In genomic region chr18:30814446-30814845, GRCh38 we compare ENCODE assay signal across 12 cellular contexts.
DNase-seq lines count a peak whose midpoint lies in the region; ATAC-seq and TF ChIP-seq lines count a peak whose summit lies in the region.
"Had no signal": no experiment of that assay in that cellular context is flagged by ENCODE, and none has a peak within 500 bp of the region (broad histone marks: within the 10 kb centered on the region; RNA-seq: fewer than 3 reads in every experiment).

No MANE protein-coding gene starts in this region.

- H3K36me3 ChIP-seq in right lobe of liver: no peaks in the 10 kb centered on the region
- H3K36me3 ChIP-seq in smooth muscle cell (ENCODE audit: low read depth): no peaks in the 10 kb centered on the region
- no peaks in the 10 kb centered on the region for H3K36me3 ChIP-seq in psoas muscle (ENCODE audit: insufficient read depth in 1 of 2, low read depth in 1 of 2)
- H3K36me3 ChIP-seq: BLaER1 treated with 17β-estradiol and CSF1 and Interleukin-3, amounts not matched to agents 10 nM and 100 nM had no signal

- H3K27ac ChIP-seq in right lobe of liver (no peak overlapping the region), smooth muscle cell (ENCODE audit: low read depth) (no peak overlapping the region), psoas muscle (no peak overlapping the region)
- H3K27ac ChIP-seq: BLaER1 treated with 17β-estradiol and CSF1 and Interleukin-3, amounts not matched to agents 10 nM and 100 nM; GM23248 had no signal

- TF ChIP-seq CTCF in right lobe of liver (IDR thresholded peaks at IDR 0.05): no peak
- TF ChIP-seq CTCF in smooth muscle cell (IDR thresholded peaks at IDR 0.05; ENCODE audit: borderline replicate concordance, insufficient read depth, poor library complexity, severe bottlenecking): no peak
- no peak for TF ChIP-seq CTCF in psoas muscle (IDR thresholded peaks at IDR 0.05)

- DNase-seq in DMS53 (lab: John Stamatoyannopoulos, UW): peak; percentile 3
- DNase-seq in H4 (ENCODE audit: low spot score): peak; percentile 81
- no peak for DNase-seq in right lobe of liver
- no peak for DNase-seq in smooth muscle cell (lab: John Stamatoyannopoulos, UW; ENCODE audit: unreplicated experiment)
- no peak for DNase-seq in psoas muscle
- DNase-seq in activated CD8-positive, alpha-beta memory T cell treated with anti-CD3 and anti-CD28 coated beads, Interleukin-2, amount 50 U/mL, for 48 hours: no peak
- DNase-seq: Calu3; CD8-positive, alpha-beta T cell; GDM1; GM23248; HCEC 1CT had no signal

- no peaks in the 10 kb centered on the region for H3K79me2 ChIP-seq in smooth muscle cell (ENCODE audit: low read depth)

- H3K9me3 ChIP-seq in right lobe of liver: no peaks in the 10 kb centered on the region
- H3K9me3 ChIP-seq in smooth muscle cell (replicated peaks; ENCODE audit: low read depth): no peaks in the 10 kb centered on the region
- H3K9me3 ChIP-seq in psoas muscle: no peaks in the 10 kb centered on the region

- ATAC-seq in right lobe of liver: peak; percentile 42 to 75 (median 58)
- ATAC-seq in psoas muscle: no peak
- ATAC-seq: CD8-positive, alpha-beta T cell had no signal

- H3K27me3 ChIP-seq in right lobe of liver (no peaks in the 10 kb centered on the region), smooth muscle cell (ENCODE audit: low read depth) (no peaks in the 10 kb centered on the region), psoas muscle (ENCODE audit: insufficient read depth in 3 of 3, low read length in 2 of 3) (no peaks in the 10 kb centered on the region)
- H3K27me3 ChIP-seq: BLaER1 treated with 17β-estradiol and CSF1 and Interleukin-3, amounts not matched to agents 10 nM and 100 nM had no signal

- H3K4me3 ChIP-seq in right lobe of liver: no peak overlapping the region
- H3K4me3 ChIP-seq in smooth muscle cell: no peak overlapping the region
- no peak overlapping the region for H3K4me3 ChIP-seq in psoas muscle
- H3K4me3 ChIP-seq: BLaER1 treated with 17β-estradiol and CSF1 and Interleukin-3, amounts not matched to agents 10 nM and 100 nM; GM23248 had no signal

- H3K4me1 ChIP-seq in right lobe of liver (no peaks in the 10 kb centered on the region), smooth muscle cell (ENCODE audit: low read depth) (no peaks in the 10 kb centered on the region), psoas muscle (no peaks in the 10 kb centered on the region)
- H3K4me1 ChIP-seq: BLaER1 treated with 17β-estradiol and CSF1 and Interleukin-3, amounts not matched to agents 10 nM and 100 nM had no signal

- peak overlapping the region; percentile 25 for H3K4me2 ChIP-seq in smooth muscle cell
- H3K4me2 ChIP-seq: BLaER1 treated with 17β-estradiol and CSF1 and Interleukin-3, amounts not matched to agents 10 nM and 100 nM had no signal

- no peaks in the 10 kb centered on the region for H4K20me1 ChIP-seq in smooth muscle cell (ENCODE audit: low read depth)
- H4K20me1 ChIP-seq: BLaER1 treated with 17β-estradiol and CSF1 and Interleukin-3, amounts not matched to agents 10 nM and 100 nM had no signal

- WGBS in right lobe of liver (ENCODE audit: insufficient coverage, low coverage, low lambda C conversion rate, missing lambda C conversion rate): 0% methylated on average over 1 of the region's 1 CpG
- 13% methylated on average over 1 of the region's 1 CpG for WGBS in smooth muscle cell (ENCODE audit: low lambda C conversion rate)
- 15 to 50% (median 28%) methylated on average over 1 of the region's 1 CpG for WGBS in psoas muscle, 3 donors

- H2AFZ ChIP-seq in smooth muscle cell (ENCODE audit: low read depth): no peak overlapping the region
- H2AFZ ChIP-seq: GM23248 had no signal

- no peak overlapping the region for H3K9ac ChIP-seq in smooth muscle cell (ENCODE audit: low read depth)
- H3K9ac ChIP-seq: BLaER1 treated with 17β-estradiol and CSF1 and Interleukin-3, amounts not matched to agents 10 nM and 100 nM; GM23248 had no signal

- H3F3A ChIP-seq in smooth muscle cell (ENCODE audit: low read depth): no peaks in the 10 kb centered on the region

- intact Hi-C loops in right lobe of liver (cut with DNase I): no loop called here
- intact Hi-C loops in psoas muscle (cut with DNase I): no loop called here

- no peak for TF ChIP-seq POLR2A in right lobe of liver (IDR thresholded peaks at IDR 0.05)

Comparison
In these comparisons a context has a peak if more than half of its experiments do, and no peak if none do; other contexts are left out.
1. DNase-seq: peak in DMS53 (single experiment) and H4 (single experiment); none in right lobe of liver (0 of 3), smooth muscle cell (single experiment), psoas muscle (0 of 2) and activated CD8-positive, alpha-beta memory T cell treated with anti-CD3 and anti-CD28 coated beads, Interleukin-2, amount 50 U/mL, for 48 hours (single experiment).
2. ATAC-seq: peak in right lobe of liver (4 of 4); none in psoas muscle (0 of 4).